ENCODE assay signal across 8 cellular contexts in genomic region chr12:89927226-89927698, GRCh38.
DNase-seq lines count a peak whose midpoint lies in the region; ATAC-seq, FAIRE-seq and TF ChIP-seq lines count a peak whose summit lies in the region.

No MANE protein-coding gene starts in this region.

- POLR2A ChIA-PET in GM12878 (lab: Charles Lee), result interaction anchor here (0.6 to 3.4 kb wide), 11 partner anchors 23 to 220 kb away, joined by 3 to 18 read pairs (median 6); partner anchors contain the start of gene ATP2B1

- peak overlapping the region; percentile 76 for H2AFZ ChIP-seq in GM12878 (ENCODE audit: control insufficient read depth, low read depth, low read length)

- peak overlapping the region; percentile 71 for H3K9ac ChIP-seq in GM12878 (ENCODE audit: control insufficient read depth, insufficient read depth, low read length)

- peaks cover 6% of the 10 kb centered on the region for H3K79me2 ChIP-seq in GM12878 (ENCODE audit: control insufficient read depth, insufficient read depth, low read length)

- RAD21 ChIA-PET in GM12878 (lab: Charles Lee; ENCODE audit: unreplicated experiment), result interaction anchor here (0.7 to 4.0 kb wide), 22 partner anchors 9 to 383 kb away, joined by 3 to 58 read pairs (median 8); partner anchors contain the start of gene ATP2B1

- TF ChIP-seq CTCF in GM12878 (IDR thresholded peaks at IDR 0.05 in 2 of 3, conservative IDR thresholded peaks at IDR 0.05 in 1 of 3; ENCODE audit: control insufficient read depth in 2 of 3, extremely low read depth in 1 of 3, insufficient read depth in 1 of 3, low read depth in 3 of 3, low read length in 3 of 3) (no peak), suprapubic skin (IDR thresholded peaks at IDR 0.05) (no peak)

- in situ Hi-C loops in GM12878 (cut with MboI), result no loop called here

- no peaks in the 10 kb centered on the region for H4K20me1 ChIP-seq in GM12878 (ENCODE audit: control insufficient read depth, insufficient read depth)

- peak; percentile 96 for FAIRE-seq in GM12891 (lab: Jason Lieb, UNC)
- peak; percentile 95 for FAIRE-seq in GM12878 (lab: Jason Lieb, UNC)

- H3K27me3 ChIP-seq in GM12878 (replicated peaks in 1 of 2; ENCODE audit: control insufficient read depth in 2 of 2, insufficient read depth in 2 of 2, low read length in 1 of 2) (no peaks in the 10 kb centered on the region), suprapubic skin (no peaks in the 10 kb centered on the region)

- H3K4me3 ChIP-seq in GM12878, result peak overlapping the region; percentile 67
- H3K4me3 ChIP-seq in suprapubic skin, result no peak overlapping the region

- WGBS in GM12878 (ENCODE audit: insufficient coverage, insufficient replicate concordance, low lambda C conversion rate, missing lambda C conversion rate), result 2% methylated on average over 2 of the region's 2 CpGs
- 82% methylated on average over 2 of the region's 2 CpGs for WGBS in suprapubic skin

- TF ChIP-seq EP300 in GM12878 (IDR thresholded peaks at IDR 0.05; ENCODE audit: borderline replicate concordance in 1 of 2, control insufficient read depth in 1 of 2, low read depth in 2 of 2, low read length in 2 of 2) (peak; percentile 85 to 97; a peak in 3 of 4 replicates), suprapubic skin (IDR thresholded peaks at IDR 0.05) (no peak)

- BruUV-seq in GM12878 (replicated peaks; lab: Mats Ljungman, UMichigan), result no TSS peak

- H3K27ac ChIP-seq in GM12878 (ENCODE audit: control insufficient read depth, insufficient read depth) (peak overlapping the region; percentile 96), suprapubic skin (no peak overlapping the region)

- peak; percentile 98 for ATAC-seq in GM21367 (IDR thresholded peaks at IDR 0.05; ENCODE audit: unreplicated experiment)
- ATAC-seq in HG03378 (IDR thresholded peaks at IDR 0.05; ENCODE audit: unreplicated experiment), result peak; percentile 99
- ATAC-seq in GM12878, result peak; percentile 91

- TF ChIP-seq POLR2A in GM12891 (IDR thresholded peaks at IDR 0.05; ENCODE audit: low read depth, low read length) (no peak; the same call in 1 of the 2 replicates), GM12878 (IDR thresholded peaks at IDR 0.05; ENCODE audit: low read depth, low read length) (no peak), suprapubic skin (IDR thresholded peaks at IDR 0.05) (no peak)

- peak; percentile 29; the same call in 1 of the 2 replicates for TF ChIP-seq RAD21 in GM12878 (IDR thresholded peaks at IDR 0.05; ENCODE audit: insufficient read depth, low read depth, low read length)

- peaks cover 3% of the 10 kb centered on the region; the same call in 1 of the 2 replicates for H3K4me1 ChIP-seq in GM12878 (ENCODE audit: control insufficient read depth, insufficient read depth, low read length)
- no peaks in the 10 kb centered on the region for H3K4me1 ChIP-seq in suprapubic skin

- CTCF ChIA-PET in GM12878 (lab: Yijun Ruan, JAX), result interaction anchor here (0.8 to 3.8 kb wide), 12 partner anchors 9 to 307 kb away, joined by 3 to 22 read pairs (median 4); partner anchors contain the start of gene ATP2B1

- SMC1A ChIA-PET in GM12878 (lab: Charles Lee; ENCODE audit: uncharacterized antibody, unreplicated experiment), result interaction anchor here (0.7 to 13.3 kb wide), 32 partner anchors 8 to 383 kb away, joined by 3 to 154 read pairs (median 4); no protein-coding TSS in a partner anchor

- intact Hi-C loops in GM12878 (cut with micrococcal nuclease; ENCODE audit: unreplicated experiment), result loop anchor here (1.0 to 5.0 kb wide), 5 partner anchors 24 to 218 kb away; partner anchors contain the start of gene ATP2B1

- no peaks in the 10 kb centered on the region for H3K9me3 ChIP-seq in GM12878 (replicated peaks; ENCODE audit: control insufficient read depth, insufficient read depth, low read length)
- no peaks in the 10 kb centered on the region for H3K9me3 ChIP-seq in suprapubic skin

- H3K36me3 ChIP-seq in GM12878 (ENCODE audit: control insufficient read depth in 2 of 2, insufficient read depth in 2 of 2, low read length in 1 of 2) (no peaks in the 10 kb centered on the region), suprapubic skin (no peaks in the 10 kb centered on the region)

- peak overlapping the region; percentile 84 for H3K4me2 ChIP-seq in GM12878 (ENCODE audit: control insufficient read depth, insufficient read depth)

- peak; percentile 20 for DNase-seq in GM12891 (ENCODE audit: insufficient read length, low spot score)
- peak; percentile 79 for DNase-seq in GM12878 (ENCODE audit: low read depth, low spot score)
- no peak for DNase-seq in AG08396 (ENCODE audit: low spot score)
- DNase-seq in NCI-H146 treated with DMSO at 0.1 percent for 48 hours (lab: John Stamatoyannopoulos, UW; ENCODE audit: unreplicated experiment), result no peak
- DNase-seq in hypothalamus (lab: John Stamatoyannopoulos, UW), result no peak
- DNase-seq in suprapubic skin (ENCODE audit: low spot score in 2 of 2), result no peak

TF ChIP-seq in GM12891, 5 proteins besides CTCF, POLR2A, EP300 and RAD21:
- TF ChIP-seq PAX5 (IDR thresholded peaks at IDR 0.05; ENCODE audit: insufficient read depth, low read length, severe bottlenecking) (no peak), SPI1 (IDR thresholded peaks at IDR 0.05; ENCODE audit: low read depth, low read length) (peak; percentile 100), POLR2AphosphoS5 (IDR thresholded peaks at IDR 0.05; ENCODE audit: low read depth, low read length) (no peak), TAF1 (IDR thresholded peaks at IDR 0.05; ENCODE audit: low read depth, low read length) (peak; percentile 28; the same call in 1 of the 2 replicates), POU2F2 (IDR thresholded peaks at IDR 0.05; ENCODE audit: low read depth, low read length) (no peak)

TF ChIP-seq in GM12878, 131 proteins besides CTCF, POLR2A, EP300 and RAD21 (continues in another document):
- peak; percentile 48; the same call in 1 of the 2 replicates for TF ChIP-seq GABPA (IDR thresholded peaks at IDR 0.05; ENCODE audit: low read depth)
- no peak for TF ChIP-seq TAF1 (IDR thresholded peaks at IDR 0.05; ENCODE audit: borderline replicate concordance, low read depth, low read length)
- TF ChIP-seq TCF3 (IDR thresholded peaks at IDR 0.05; ENCODE audit: borderline replicate concordance, insufficient read depth, low read depth, low read length), result no peak
- no peak for TF ChIP-seq ZNF622 (IDR thresholded peaks at IDR 0.05)
- no peak for TF ChIP-seq FOXK2 (IDR thresholded peaks at IDR 0.05)
- no peak for TF ChIP-seq WRNIP1 (IDR thresholded peaks at IDR 0.05; ENCODE audit: borderline replicate concordance, low read depth, low read length)
- peak; percentile 93 for TF ChIP-seq ZNF687 (IDR thresholded peaks at IDR 0.05)
- peak; percentile 81 for TF ChIP-seq BCL11A (IDR thresholded peaks at IDR 0.05; ENCODE audit: low read depth, low read length)
- no peak for TF ChIP-seq NR2C2 (IDR thresholded peaks at IDR 0.05; ENCODE audit: borderline replicate concordance, control insufficient read depth, insufficient read length, low read depth)
- TF ChIP-seq SREBF2 (IDR thresholded peaks at IDR 0.05; ENCODE audit: low read length), result no peak
- TF ChIP-seq PAX5 (IDR thresholded peaks at IDR 0.05; ENCODE audit: borderline replicate concordance, low read depth, low read length), result 0 out of 2 replicates have a peak, but pooled peaks have one; percentile 49
- no peak for TF ChIP-seq RBBP5 (conservative IDR thresholded peaks at IDR 0.05)
- TF ChIP-seq ZNF24 (IDR thresholded peaks at IDR 0.05), result peak; percentile 82; the same call in 1 of the 2 replicates
- no peak for TF ChIP-seq IRF5 (IDR thresholded peaks at IDR 0.05; ENCODE audit: borderline replicate concordance)
- peak; percentile 55; the same call in 1 of the 2 replicates for TF ChIP-seq CHD2 (IDR thresholded peaks at IDR 0.05; ENCODE audit: borderline replicate concordance, low read depth, low read length)
- peak; percentile 82 for TF ChIP-seq NR2F1 (conservative IDR thresholded peaks at IDR 0.05)

Comparison
In these comparisons a context has a peak if more than half of its experiments do, and no peak if none do; other contexts are left out.
1. DNase-seq: peak in GM12891 (single experiment) and GM12878 (single experiment); none in AG08396 (single experiment), NCI-H146 treated with DMSO at 0.1 percent for 48 hours (single experiment), hypothalamus (0 of 51) and suprapubic skin (0 of 2).
2. Peak in every context shown above with its lines, with median percentiles within 50 percentile points of each other: ATAC-seq.